In the genomic region with DNA sequence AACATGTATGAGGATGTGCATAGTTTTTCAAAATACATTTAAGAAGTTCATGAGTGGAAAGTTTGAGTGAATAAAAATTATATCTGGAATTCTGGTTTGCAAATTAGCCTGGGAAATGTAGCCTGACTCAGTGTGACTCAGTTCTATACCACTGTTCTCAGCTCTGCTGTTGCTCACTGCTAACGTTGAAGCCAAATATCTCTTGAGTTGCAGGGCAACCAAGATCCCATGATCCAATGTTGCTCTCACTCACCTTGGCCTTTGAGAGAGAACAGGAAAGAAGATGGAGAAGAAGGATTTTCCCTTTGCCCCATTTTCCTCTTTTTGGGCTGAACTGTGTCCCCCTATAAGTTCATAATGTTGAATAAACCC, we compare ENCODE assay signal across 20 cellular contexts. TPM values are rescaled to one million over a fixed set of nuclear protein-coding genes. Genes with fewer than 3 reads are reported as not detected.
DNase-seq lines count a peak whose midpoint lies in the region; ATAC-seq, FAIRE-seq and TF ChIP-seq lines count a peak whose summit lies in the region.
"Had no signal": no experiment of that assay in that cellular context is flagged by ENCODE, and none has a peak within 500 bp of the region (broad histone marks: within the 10 kb centered on the region; RNA-seq: fewer than 3 reads in every experiment).

No MANE protein-coding gene starts in this region.

- no peak for FAIRE-seq in astrocyte (lab: Jason Lieb, UNC)
- FAIRE-seq: urothelium cell line had no signal

- no peaks in the 10 kb centered on the region for H3K9me3 ChIP-seq in astrocyte (ENCODE audit: insufficient read depth, low read depth, low read length)
- H3K9me3 ChIP-seq: BE2C, ovary, SK-N-SH had no signal

- no peak overlapping the region for H3K27ac ChIP-seq in astrocyte (ENCODE audit: low read depth, low read length)
- H3K27ac ChIP-seq: ovary had no signal

- H3K4me3 Mint-ChIP-seq in HFFc6 (no peak overlapping the region), astrocyte (ENCODE audit: unreplicated experiment) (no peak overlapping the region)
- H3K4me3 Mint-ChIP-seq: dendritic cell treated with granulocyte-macrophage colony-stimulating factor and Interleukin-4, amounts not matched to agents 40 ng/mL and 50 ng/mL, for 4 days; stimulated activated naive CD8-positive, alpha-beta T cell treated with anti-CD3 and anti-CD28 coated beads, Interleukin-15, Interleukin-2, amounts not matched to agents 100 ng/mL and 50 ng/mL, for 24 hours had no signal

- peaks cover 22% of the 10 kb centered on the region for H3K27me3 ChIP-seq in astrocyte (ENCODE audit: insufficient read depth, low read length)
- H3K27me3 ChIP-seq: ovary had no signal

- H3K4me1 ChIP-seq in astrocyte (ENCODE audit: insufficient read depth, low read length), result peaks cover 7% of the 10 kb centered on the region
- H3K4me1 ChIP-seq: BE2C had no signal

- H3K36me3 Mint-ChIP-seq in HFFc6 (ENCODE audit: low read depth), result no peaks in the 10 kb centered on the region
- H3K36me3 Mint-ChIP-seq in astrocyte (ENCODE audit: low read depth, unreplicated experiment), result no peaks in the 10 kb centered on the region

- no peak for TF ChIP-seq CTCF in HFFc6 (IDR thresholded peaks at IDR 0.05)
- no peak for TF ChIP-seq CTCF in astrocyte (IDR thresholded peaks at IDR 0.05; ENCODE audit: insufficient read depth, low read depth, low read length)

- no peak overlapping the region for H3K9ac ChIP-seq in astrocyte (ENCODE audit: low read length)
- H3K9ac ChIP-seq: SK-N-SH had no signal

- ATAC-seq in GM21576 (IDR thresholded peaks at IDR 0.05; ENCODE audit: unreplicated experiment), result no peak
- ATAC-seq: left lobe of liver had no signal

- H3K9me3 Mint-ChIP-seq in HFFc6, result no peaks in the 10 kb centered on the region
- peaks cover 3% of the 10 kb centered on the region for H3K9me3 Mint-ChIP-seq in astrocyte (ENCODE audit: unreplicated experiment)
- H3K9me3 Mint-ChIP-seq: dendritic cell treated with granulocyte-macrophage colony-stimulating factor and Interleukin-4, amounts not matched to agents 40 ng/mL and 50 ng/mL, for 4 days; stimulated activated naive CD8-positive, alpha-beta T cell treated with anti-CD3 and anti-CD28 coated beads, Interleukin-15, Interleukin-2, amounts not matched to agents 100 ng/mL and 50 ng/mL, for 24 hours had no signal

- in situ Hi-C loops in ACHN (cut with HindIII; ENCODE audit: low pct_ligation_motif_present, low pct_unique_long_range_greater_than_20kb, low sequenced_read_pairs), result no loop called here

- peak; percentile 66 for DNase-seq in AG08396 (ENCODE audit: low spot score)
- peak; percentile 36 for DNase-seq in HFFc6
- peak; percentile 36 for DNase-seq in astrocyte (ENCODE audit: low read depth)
- DNase-seq in hepatic stellate cell (ENCODE audit: low spot score), result peak; percentile 32
- DNase-seq in inferior parietal cortex (ENCODE audit: extremely low spot score), result no peak
- no peak for DNase-seq in stimulated activated CD4-positive, alpha-beta T cell treated with anti-CD3 and anti-CD28 coated beads, Interleukin-4, amount 100 ng/mL, for 24 hours
- no peak for DNase-seq in ACHN
- DNase-seq: activated CD4-positive, alpha-beta T cell treated with anti-CD3 and anti-CD28 coated beads, Interleukin-2, amount 50 U/mL, for 1 hour; aorta; BE2C; DMS 273 treated with DMSO at 0.1 percent for 48 hours; hypothalamus; ovary; SK-N-SH had no signal

- H2AFZ ChIP-seq in astrocyte (ENCODE audit: low read depth, low read length), result no peak overlapping the region

- H3K27me3 Mint-ChIP-seq in HFFc6 (ENCODE audit: insufficient read depth) (peaks cover 13% of the 10 kb centered on the region), astrocyte (ENCODE audit: low read depth, unreplicated experiment) (no peaks in the 10 kb centered on the region)
- H3K27me3 Mint-ChIP-seq: stimulated activated naive CD8-positive, alpha-beta T cell treated with anti-CD3 and anti-CD28 coated beads, Interleukin-15, Interleukin-2, amounts not matched to agents 100 ng/mL and 50 ng/mL, for 24 hours had no signal

- H3K4me1 Mint-ChIP-seq in HFFc6 (ENCODE audit: low read depth) (peaks cover 42% of the 10 kb centered on the region), astrocyte (ENCODE audit: low read depth, unreplicated experiment) (peaks cover 3% of the 10 kb centered on the region)

- H4K20me1 ChIP-seq in astrocyte (ENCODE audit: insufficient read depth, low read length), result no peaks in the 10 kb centered on the region

- H3K4me2 ChIP-seq in astrocyte (ENCODE audit: low read length), result no peak overlapping the region
- H3K4me2 ChIP-seq: SK-N-SH had no signal

- H3K4me3 ChIP-seq in astrocyte (ENCODE audit: insufficient read depth, low read depth, low read length), result no peak overlapping the region
- H3K4me3 ChIP-seq: ovary had no signal

- H3K79me2 ChIP-seq in astrocyte (ENCODE audit: insufficient read depth, low read length), result no peaks in the 10 kb centered on the region

- no peak overlapping the region for H3K27ac Mint-ChIP-seq in HFFc6
- no peak overlapping the region for H3K27ac Mint-ChIP-seq in astrocyte (ENCODE audit: unreplicated experiment)
- H3K27ac Mint-ChIP-seq: dendritic cell treated with granulocyte-macrophage colony-stimulating factor and Interleukin-4, amounts not matched to agents 40 ng/mL and 50 ng/mL, for 4 days; stimulated activated naive CD8-positive, alpha-beta T cell treated with anti-CD3 and anti-CD28 coated beads, Interleukin-15, Interleukin-2, amounts not matched to agents 100 ng/mL and 50 ng/mL, for 24 hours had no signal

- H3K36me3 ChIP-seq in astrocyte (ENCODE audit: insufficient read depth, low read length), result no peaks in the 10 kb centered on the region
- H3K36me3 ChIP-seq: BE2C, ovary had no signal

RNA-seq across cellular contexts. Expression of gene PSMB9, which starts 28.9 kb away (rescaled TPM):
- 10 to 100 TPM in 4 of 6 experiments, 1 to 10 TPM in 2; 4.9 to 23.9 (median 20.9) TPM for total RNA-seq in HFFc6 (2021; fragmentation: NEBNext Ultra II Directional; extraction: Animal tissue kit (Norgen Biotek cat#: 25700))
- total RNA-seq in astrocyte, result 34.1 and 42.8 TPM in 2 replicates

RNA-seq across cellular contexts. Expression of gene TAP1, which starts 29.4 kb away (rescaled TPM):
- 10 to 100 TPM; 29.9 to 42.6 (median 37.8) TPM for total RNA-seq in HFFc6 (2021; fragmentation: NEBNext Ultra II Directional; extraction: Animal tissue kit (Norgen Biotek cat#: 25700))
- total RNA-seq in astrocyte, result 135 and 160 TPM in 2 replicates

RNA-seq across cellular contexts. Expression of gene PSMB8, which starts 39.0 kb away (rescaled TPM):
- 10 to 100 TPM; 24.4 to 43.3 (median 39.5) TPM for total RNA-seq in HFFc6 (2021; fragmentation: NEBNext Ultra II Directional; extraction: Animal tissue kit (Norgen Biotek cat#: 25700))
- total RNA-seq in astrocyte, result 45.5 and 57.5 TPM in 2 replicates

RNA-seq across cellular contexts. Expression of gene TAP2, which starts 44.3 kb away (rescaled TPM):
- total RNA-seq in HFFc6 (2021; fragmentation: NEBNext Ultra II Directional; extraction: Animal tissue kit (Norgen Biotek cat#: 25700)), result 10 to 100 TPM; 25.3 to 47.5 (median 39.2) TPM
- 118 and 121 TPM in 2 replicates for total RNA-seq in astrocyte

RNA-seq across cellular contexts. Expression of gene HLA-DMB, which starts 58.0 kb away (rescaled TPM):
- total RNA-seq in HFFc6 (2021; fragmentation: NEBNext Ultra II Directional; extraction: Animal tissue kit (Norgen Biotek cat#: 25700)), result not detected
- 0.11 and 0.24 TPM in 2 replicates for total RNA-seq in astrocyte
- total RNA-seq: NCI-H460 had no signal

Comparison
In these comparisons a context has a peak if more than half of its experiments do, and no peak if none do; other contexts are left out.
1. DNase-seq: peak in AG08396 (single experiment), HFFc6 (single experiment), astrocyte (single experiment) and hepatic stellate cell (single experiment); none in inferior parietal cortex (single experiment), stimulated activated CD4-positive, alpha-beta T cell treated with anti-CD3 and anti-CD28 coated beads, Interleukin-4, amount 100 ng/mL, for 24 hours (single experiment) and ACHN (single experiment).